In the genomic region with DNA sequence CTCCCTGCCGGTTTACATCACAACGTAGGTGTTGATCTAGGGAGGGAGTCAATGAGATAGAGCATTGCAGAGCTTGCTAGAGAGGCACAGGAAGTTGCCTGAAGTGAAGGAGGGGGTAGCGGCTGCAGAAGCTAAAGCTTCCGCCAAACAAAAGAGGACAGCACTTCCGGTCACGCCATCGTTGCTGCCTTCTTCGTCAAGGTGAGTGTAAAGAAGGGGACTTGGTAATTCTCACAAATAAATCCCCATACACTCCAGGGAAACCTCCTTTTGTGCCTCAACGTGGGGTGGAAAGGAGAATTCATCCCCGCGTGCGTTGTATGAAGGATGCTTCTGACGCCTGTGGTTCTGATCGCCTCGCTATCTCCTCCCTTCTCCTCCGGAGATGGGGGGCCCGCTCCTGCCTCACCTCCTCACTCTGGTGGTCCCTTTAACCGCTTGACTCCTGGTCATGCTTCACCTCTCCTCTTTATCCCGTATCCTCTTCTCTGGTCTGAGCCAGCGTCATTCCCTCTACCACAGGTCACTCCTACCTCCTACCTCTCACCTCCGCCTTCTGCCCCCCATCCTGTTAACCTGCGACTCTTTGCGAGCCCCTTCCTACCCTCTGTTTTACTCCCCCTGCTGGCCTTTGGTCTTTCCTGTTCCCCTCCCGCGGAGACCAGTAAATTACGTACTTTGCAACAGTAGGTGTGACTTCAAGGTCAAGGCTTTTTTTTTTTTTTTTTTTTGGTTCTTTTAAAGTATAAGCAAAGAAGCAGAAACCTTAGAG, we compare ENCODE assay signal across 1 cellular context.
A peak's percentile ranks its signal among the peaks of the same experiment; 100 is the strongest.
TF ChIP-seq lines count a peak whose summit lies in the region.

No MANE protein-coding gene starts in this region.

TF ChIP-seq in GM12878, 131 proteins besides CTCF, POLR2A, EP300 and RAD21 (continues in another document):
- TF ChIP-seq, protein P1, sequence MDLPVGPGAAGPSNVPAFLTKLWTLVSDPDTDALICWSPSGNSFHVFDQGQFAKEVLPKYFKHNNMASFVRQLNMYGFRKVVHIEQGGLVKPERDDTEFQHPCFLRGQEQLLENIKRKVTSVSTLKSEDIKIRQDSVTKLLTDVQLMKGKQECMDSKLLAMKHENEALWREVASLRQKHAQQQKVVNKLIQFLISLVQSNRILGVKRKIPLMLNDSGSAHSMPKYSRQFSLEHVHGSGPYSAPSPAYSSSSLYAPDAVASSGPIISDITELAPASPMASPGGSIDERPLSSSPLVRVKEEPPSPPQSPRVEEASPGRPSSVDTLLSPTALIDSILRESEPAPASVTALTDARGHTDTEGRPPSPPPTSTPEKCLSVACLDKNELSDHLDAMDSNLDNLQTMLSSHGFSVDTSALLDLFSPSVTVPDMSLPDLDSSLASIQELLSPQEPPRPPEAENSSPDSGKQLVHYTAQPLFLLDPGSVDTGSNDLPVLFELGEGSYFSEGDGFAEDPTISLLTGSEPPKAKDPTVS (IDR thresholded peaks at IDR 0.05; ENCODE audit: low read depth, low read length) = no peak
- peak; percentile 87; the same call in 1 of the 2 replicates for TF ChIP-seq ESRRA (IDR thresholded peaks at IDR 0.05; ENCODE audit: low read length)
- no peak for TF ChIP-seq CHD4 (IDR thresholded peaks at IDR 0.05)
- no peak for TF ChIP-seq TARDBP (IDR thresholded peaks at IDR 0.05; ENCODE audit: borderline replicate concordance)
- TF ChIP-seq, protein P2, sequence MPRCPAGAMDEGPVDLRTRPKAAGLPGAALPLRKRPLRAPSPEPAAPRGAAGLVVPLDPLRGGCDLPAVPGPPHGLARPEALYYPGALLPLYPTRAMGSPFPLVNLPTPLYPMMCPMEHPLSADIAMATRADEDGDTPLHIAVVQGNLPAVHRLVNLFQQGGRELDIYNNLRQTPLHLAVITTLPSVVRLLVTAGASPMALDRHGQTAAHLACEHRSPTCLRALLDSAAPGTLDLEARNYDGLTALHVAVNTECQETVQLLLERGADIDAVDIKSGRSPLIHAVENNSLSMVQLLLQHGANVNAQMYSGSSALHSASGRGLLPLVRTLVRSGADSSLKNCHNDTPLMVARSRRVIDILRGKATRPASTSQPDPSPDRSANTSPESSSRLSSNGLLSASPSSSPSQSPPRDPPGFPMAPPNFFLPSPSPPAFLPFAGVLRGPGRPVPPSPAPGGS (IDR thresholded peaks at IDR 0.05; ENCODE audit: borderline replicate concordance, insufficient read depth, low read depth, low read length, poor library complexity, severe bottlenecking) = no peak
- no peak for TF ChIP-seq BACH1 (IDR thresholded peaks at IDR 0.05; ENCODE audit: borderline replicate concordance)
- TF ChIP-seq SMAD5 (IDR thresholded peaks at IDR 0.05; ENCODE audit: low read depth) = no peak
- TF ChIP-seq SPI1 (IDR thresholded peaks at IDR 0.05; ENCODE audit: borderline replicate concordance, insufficient read depth, low read depth, low read length) = no peak
- TF ChIP-seq, protein P3, sequence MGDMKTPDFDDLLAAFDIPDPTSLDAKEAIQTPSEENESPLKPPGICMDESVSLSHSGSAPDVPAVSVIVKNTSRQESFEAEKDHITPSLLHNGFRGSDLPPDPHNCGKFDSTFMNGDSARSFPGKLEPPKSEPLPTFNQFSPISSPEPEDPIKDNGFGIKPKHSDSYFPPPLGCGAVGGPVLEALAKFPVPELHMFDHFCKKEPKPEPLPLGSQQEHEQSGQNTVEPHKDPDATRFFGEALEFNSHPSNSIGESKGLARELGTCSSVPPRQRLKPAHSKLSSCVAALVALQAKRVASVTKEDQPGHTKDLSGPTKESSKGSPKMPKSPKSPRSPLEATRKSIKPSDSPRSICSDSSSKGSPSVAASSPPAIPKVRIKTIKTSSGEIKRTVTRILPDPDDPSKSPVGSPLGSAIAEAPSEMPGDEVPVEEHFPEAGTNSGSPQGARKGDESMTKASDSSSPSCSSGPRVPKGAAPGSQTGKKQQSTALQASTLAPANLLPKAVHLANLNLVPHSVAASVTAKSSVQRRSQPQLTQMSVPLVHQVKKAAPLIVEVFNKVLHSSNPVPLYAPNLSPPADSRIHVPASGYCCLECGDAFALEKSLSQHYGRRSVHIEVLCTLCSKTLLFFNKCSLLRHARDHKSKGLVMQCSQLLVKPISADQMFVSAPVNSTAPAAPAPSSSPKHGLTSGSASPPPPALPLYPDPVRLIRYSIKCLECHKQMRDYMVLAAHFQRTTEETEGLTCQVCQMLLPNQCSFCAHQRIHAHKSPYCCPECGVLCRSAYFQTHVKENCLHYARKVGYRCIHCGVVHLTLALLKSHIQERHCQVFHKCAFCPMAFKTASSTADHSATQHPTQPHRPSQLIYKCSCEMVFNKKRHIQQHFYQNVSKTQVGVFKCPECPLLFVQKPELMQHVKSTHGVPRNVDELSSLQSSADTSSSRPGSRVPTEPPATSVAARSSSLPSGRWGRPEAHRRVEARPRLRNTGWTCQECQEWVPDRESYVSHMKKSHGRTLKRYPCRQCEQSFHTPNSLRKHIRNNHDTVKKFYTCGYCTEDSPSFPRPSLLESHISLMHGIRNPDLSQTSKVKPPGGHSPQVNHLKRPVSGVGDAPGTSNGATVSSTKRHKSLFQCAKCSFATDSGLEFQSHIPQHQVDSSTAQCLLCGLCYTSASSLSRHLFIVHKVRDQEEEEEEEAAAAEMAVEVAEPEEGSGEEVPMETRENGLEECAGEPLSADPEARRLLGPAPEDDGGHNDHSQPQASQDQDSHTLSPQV (IDR thresholded peaks at IDR 0.05) = no peak
- no peak for TF ChIP-seq IRF4 (IDR thresholded peaks at IDR 0.05; ENCODE audit: low read depth, low read length)
- TF ChIP-seq, protein P4, sequence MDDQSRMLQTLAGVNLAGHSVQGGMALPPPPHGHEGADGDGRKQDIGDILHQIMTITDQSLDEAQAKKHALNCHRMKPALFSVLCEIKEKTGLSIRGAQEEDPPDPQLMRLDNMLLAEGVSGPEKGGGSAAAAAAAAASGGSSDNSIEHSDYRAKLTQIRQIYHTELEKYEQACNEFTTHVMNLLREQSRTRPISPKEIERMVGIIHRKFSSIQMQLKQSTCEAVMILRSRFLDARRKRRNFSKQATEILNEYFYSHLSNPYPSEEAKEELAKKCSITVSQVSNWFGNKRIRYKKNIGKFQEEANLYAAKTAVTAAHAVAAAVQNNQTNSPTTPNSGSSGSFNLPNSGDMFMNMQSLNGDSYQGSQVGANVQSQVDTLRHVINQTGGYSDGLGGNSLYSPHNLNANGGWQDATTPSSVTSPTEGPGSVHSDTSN (IDR thresholded peaks at IDR 0.05; ENCODE audit: insufficient replicate concordance, low read depth, low read length) = no peak
- no peak for TF ChIP-seq SP1 (IDR thresholded peaks at IDR 0.05; ENCODE audit: low read depth, low read length)
- TF ChIP-seq, protein P5, sequence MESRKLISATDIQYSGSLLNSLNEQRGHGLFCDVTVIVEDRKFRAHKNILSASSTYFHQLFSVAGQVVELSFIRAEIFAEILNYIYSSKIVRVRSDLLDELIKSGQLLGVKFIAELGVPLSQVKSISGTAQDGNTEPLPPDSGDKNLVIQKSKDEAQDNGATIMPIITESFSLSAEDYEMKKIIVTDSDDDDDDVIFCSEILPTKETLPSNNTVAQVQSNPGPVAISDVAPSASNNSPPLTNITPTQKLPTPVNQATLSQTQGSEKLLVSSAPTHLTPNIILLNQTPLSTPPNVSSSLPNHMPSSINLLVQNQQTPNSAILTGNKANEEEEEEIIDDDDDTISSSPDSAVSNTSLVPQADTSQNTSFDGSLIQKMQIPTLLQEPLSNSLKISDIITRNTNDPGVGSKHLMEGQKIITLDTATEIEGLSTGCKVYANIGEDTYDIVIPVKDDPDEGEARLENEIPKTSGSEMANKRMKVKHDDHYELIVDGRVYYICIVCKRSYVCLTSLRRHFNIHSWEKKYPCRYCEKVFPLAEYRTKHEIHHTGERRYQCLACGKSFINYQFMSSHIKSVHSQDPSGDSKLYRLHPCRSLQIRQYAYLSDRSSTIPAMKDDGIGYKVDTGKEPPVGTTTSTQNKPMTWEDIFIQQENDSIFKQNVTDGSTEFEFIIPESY (IDR thresholded peaks at IDR 0.05) = no peak
- no peak for TF ChIP-seq SUZ12 (IDR thresholded peaks at IDR 0.05; ENCODE audit: unreplicated experiment)
- TF ChIP-seq RFX5 (IDR thresholded peaks at IDR 0.05; ENCODE audit: low read depth, low read length) = no peak
- TF ChIP-seq STAT1 (conservative IDR thresholded peaks at IDR 0.05) = no peak
- no peak for TF ChIP-seq CBX5 (IDR thresholded peaks at IDR 0.05; ENCODE audit: low read depth)
- no peak for TF ChIP-seq KLF5 (IDR thresholded peaks at IDR 0.05; ENCODE audit: partially characterized antibody)
- TF ChIP-seq RAD51 (IDR thresholded peaks at IDR 0.05) = no peak
- TF ChIP-seq NR2C2 (IDR thresholded peaks at IDR 0.05; ENCODE audit: borderline replicate concordance, control insufficient read depth, insufficient read length, low read depth) = no peak
- TF ChIP-seq, protein P6, sequence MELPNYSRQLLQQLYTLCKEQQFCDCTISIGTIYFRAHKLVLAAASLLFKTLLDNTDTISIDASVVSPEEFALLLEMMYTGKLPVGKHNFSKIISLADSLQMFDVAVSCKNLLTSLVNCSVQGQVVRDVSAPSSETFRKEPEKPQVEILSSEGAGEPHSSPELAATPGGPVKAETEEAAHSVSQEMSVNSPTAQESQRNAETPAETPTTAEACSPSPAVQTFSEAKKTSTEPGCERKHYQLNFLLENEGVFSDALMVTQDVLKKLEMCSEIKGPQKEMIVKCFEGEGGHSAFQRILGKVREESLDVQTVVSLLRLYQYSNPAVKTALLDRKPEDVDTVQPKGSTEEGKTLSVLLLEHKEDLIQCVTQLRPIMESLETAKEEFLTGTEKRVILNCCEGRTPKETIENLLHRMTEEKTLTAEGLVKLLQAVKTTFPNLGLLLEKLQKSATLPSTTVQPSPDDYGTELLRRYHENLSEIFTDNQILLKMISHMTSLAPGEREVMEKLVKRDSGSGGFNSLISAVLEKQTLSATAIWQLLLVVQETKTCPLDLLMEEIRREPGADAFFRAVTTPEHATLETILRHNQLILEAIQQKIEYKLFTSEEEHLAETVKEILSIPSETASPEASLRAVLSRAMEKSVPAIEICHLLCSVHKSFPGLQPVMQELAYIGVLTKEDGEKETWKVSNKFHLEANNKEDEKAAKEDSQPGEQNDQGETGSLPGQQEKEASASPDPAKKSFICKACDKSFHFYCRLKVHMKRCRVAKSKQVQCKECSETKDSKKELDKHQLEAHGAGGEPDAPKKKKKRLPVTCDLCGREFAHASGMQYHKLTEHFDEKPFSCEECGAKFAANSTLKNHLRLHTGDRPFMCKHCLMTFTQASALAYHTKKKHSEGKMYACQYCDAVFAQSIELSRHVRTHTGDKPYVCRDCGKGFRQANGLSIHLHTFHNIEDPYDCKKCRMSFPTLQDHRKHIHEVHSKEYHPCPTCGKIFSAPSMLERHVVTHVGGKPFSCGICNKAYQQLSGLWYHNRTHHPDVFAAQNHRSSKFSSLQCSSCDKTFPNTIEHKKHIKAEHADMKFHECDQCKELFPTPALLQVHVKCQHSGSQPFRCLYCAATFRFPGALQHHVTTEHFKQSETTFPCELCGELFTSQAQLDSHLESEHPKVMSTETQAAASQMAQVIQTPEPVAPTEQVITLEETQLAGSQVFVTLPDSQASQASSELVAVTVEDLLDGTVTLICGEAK (IDR thresholded peaks at IDR 0.05; ENCODE audit: borderline replicate concordance) = peak; percentile 81
- no peak for TF ChIP-seq MTA3 (IDR thresholded peaks at IDR 0.05; ENCODE audit: borderline replicate concordance, low read length)
- 0 out of 2 replicates have a peak, but pooled peaks have one; percentile 48 for TF ChIP-seq POLR2AphosphoS5 (IDR thresholded peaks at IDR 0.05; ENCODE audit: low read length)
- TF ChIP-seq NBN (IDR thresholded peaks at IDR 0.05) = peak; percentile 68
- TF ChIP-seq, protein P7, sequence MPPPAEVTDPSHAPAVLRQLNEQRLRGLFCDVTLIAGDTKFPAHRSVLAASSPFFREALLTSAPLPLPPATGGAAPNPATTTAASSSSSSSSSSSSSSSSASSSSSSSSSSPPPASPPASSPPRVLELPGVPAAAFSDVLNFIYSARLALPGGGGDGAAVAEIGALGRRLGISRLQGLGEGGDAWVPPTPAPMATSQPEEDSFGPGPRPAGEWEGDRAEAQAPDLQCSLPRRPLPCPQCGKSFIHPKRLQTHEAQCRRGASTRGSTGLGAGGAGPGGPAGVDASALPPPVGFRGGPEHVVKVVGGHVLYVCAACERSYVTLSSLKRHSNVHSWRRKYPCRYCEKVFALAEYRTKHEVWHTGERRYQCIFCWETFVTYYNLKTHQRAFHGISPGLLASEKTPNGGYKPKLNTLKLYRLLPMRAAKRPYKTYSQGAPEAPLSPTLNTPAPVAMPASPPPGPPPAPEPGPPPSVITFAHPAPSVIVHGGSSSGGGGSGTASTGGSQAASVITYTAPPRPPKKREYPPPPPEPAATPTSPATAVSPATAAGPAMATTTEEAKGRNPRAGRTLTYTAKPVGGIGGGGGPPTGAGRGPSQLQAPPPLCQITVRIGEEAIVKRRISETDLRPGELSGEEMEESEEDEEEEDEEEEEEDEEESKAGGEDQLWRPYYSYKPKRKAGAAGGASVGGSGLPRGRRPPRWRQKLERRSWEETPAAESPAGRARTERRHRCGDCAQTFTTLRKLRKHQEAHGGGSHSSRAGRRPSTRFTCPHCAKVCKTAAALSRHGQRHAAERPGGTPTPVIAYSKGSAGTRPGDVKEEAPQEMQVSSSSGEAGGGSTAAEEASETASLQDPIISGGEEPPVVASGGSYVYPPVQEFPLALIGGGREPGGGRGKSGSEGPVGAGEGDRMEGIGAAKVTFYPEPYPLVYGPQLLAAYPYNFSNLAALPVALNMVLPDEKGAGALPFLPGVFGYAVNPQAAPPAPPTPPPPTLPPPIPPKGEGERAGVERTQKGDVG (CRISPR knock-in tag; IDR thresholded peaks at IDR 0.05) = no peak
- TF ChIP-seq HDGF (IDR thresholded peaks at IDR 0.05) = no peak
- TF ChIP-seq, protein P8, sequence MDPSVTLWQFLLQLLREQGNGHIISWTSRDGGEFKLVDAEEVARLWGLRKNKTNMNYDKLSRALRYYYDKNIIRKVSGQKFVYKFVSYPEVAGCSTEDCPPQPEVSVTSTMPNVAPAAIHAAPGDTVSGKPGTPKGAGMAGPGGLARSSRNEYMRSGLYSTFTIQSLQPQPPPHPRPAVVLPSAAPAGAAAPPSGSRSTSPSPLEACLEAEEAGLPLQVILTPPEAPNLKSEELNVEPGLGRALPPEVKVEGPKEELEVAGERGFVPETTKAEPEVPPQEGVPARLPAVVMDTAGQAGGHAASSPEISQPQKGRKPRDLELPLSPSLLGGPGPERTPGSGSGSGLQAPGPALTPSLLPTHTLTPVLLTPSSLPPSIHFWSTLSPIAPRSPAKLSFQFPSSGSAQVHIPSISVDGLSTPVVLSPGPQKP (IDR thresholded peaks at IDR 0.05; ENCODE audit: low read depth, low read length) = peak; percentile 95
- TF ChIP-seq, protein P9, sequence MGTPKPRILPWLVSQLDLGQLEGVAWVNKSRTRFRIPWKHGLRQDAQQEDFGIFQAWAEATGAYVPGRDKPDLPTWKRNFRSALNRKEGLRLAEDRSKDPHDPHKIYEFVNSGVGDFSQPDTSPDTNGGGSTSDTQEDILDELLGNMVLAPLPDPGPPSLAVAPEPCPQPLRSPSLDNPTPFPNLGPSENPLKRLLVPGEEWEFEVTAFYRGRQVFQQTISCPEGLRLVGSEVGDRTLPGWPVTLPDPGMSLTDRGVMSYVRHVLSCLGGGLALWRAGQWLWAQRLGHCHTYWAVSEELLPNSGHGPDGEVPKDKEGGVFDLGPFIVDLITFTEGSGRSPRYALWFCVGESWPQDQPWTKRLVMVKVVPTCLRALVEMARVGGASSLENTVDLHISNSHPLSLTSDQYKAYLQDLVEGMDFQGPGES (IDR thresholded peaks at IDR 0.05) = no peak
